Comparison of ENCODE assay signal across 11 cellular contexts in the genomic region with DNA sequence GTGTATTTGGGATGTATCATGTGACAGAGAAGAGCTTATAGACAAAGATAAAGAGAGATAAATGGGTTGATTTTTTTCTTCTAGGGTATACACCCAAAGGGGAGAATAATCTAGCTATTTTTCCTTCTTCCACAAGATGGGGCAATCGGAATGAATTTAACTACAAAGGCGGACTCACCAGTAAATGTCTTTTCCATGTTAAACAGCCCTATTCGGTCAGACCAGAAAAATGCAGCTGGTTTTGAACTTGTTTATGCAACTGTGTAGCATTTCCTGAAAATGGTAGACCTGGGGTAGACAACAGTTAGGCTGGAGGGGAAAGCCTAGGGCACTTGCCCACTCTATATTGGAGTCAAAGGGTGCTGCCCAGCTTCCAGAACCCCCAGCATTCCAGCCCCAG.
A peak's percentile ranks its signal among the peaks of the same experiment; 100 is the strongest.
DNase-seq lines count a peak whose midpoint lies in the region; ATAC-seq, FAIRE-seq and TF ChIP-seq lines count a peak whose summit lies in the region.
"Had no signal": no experiment of that assay in that cellular context is flagged by ENCODE, and none has a peak within 500 bp of the region (broad histone marks: within the 10 kb centered on the region; RNA-seq: fewer than 3 reads in every experiment).

No MANE protein-coding gene starts in this region.

- WGBS in A549 (ENCODE audit: missing lambda C conversion rate): 1% methylated on average over 3 of the region's 3 CpGs

- no peak for TF ChIP-seq EP300 in A549 (IDR thresholded peaks at IDR 0.05)

- CTCF ChIA-PET in A549 (lab: Yijun Ruan, JAX): interaction anchor here (1.0 to 3.1 kb wide), 11 partner anchors 9 to 955 kb away, joined by 3 to 28 read pairs (median 5); no protein-coding TSS in a partner anchor

- no peak for FAIRE-seq in A549 (lab: Jason Lieb, UNC)

- ATAC-seq in A549 (peak in 1 of 2 experiments; percentile 60; a peak in 3 of 6 replicates), HG03439 (IDR thresholded peaks at IDR 0.05; ENCODE audit: unreplicated experiment) (no peak), GM18907 (IDR thresholded peaks at IDR 0.05; ENCODE audit: unreplicated experiment) (no peak), HG03342 (IDR thresholded peaks at IDR 0.05; ENCODE audit: unreplicated experiment) (no peak)

- TF ChIP-seq CTCF in A549 (IDR thresholded peaks at IDR 0.05): peak; percentile 29; the same call in 2 of the 3 replicates

- POLR2A ChIA-PET in A549 (lab: Yijun Ruan, JAX): no interaction called here

- DNase-seq in A549 (ENCODE audit: low read depth in 1 of 2, low spot score in 1 of 2) (peak; percentile 3 to 22), KBM-7 (peak; percentile 15), RPMI8226 (peak; percentile 12), iris pigment epithelial cell (ENCODE audit: low read depth) (peak; percentile 21), NCI-H187 treated with DMSO at 0.1 percent for 48 hours (lab: John Stamatoyannopoulos, UW) (no peak)
- DNase-seq: activated naive CD4-positive, alpha-beta T cell had no signal

- no peak overlapping the region for H3K4me3 ChIP-seq in A549

- no peaks in the 10 kb centered on the region for H3K4me1 ChIP-seq in A549
- H3K4me1 ChIP-seq: Caco-2 had no signal

- H3K9me3 ChIP-seq in A549: no peaks in the 10 kb centered on the region
- H3K9me3 ChIP-seq: Caco-2 had no signal

- in situ Hi-C loops in KBM-7 (cut with MboI; ENCODE audit: low pct_unique_long_range_greater_than_20kb, low sequenced_read_pairs): no loop called here

- peak; percentile 34 to 44; a peak in 2 of 5 replicates for TF ChIP-seq RAD21 in A549 (conservative IDR thresholded peaks at IDR 0.05 in 1 of 2, IDR thresholded peaks at IDR 0.05 in 1 of 2)

- H3K27ac ChIP-seq in A549: no peak overlapping the region
- H3K27ac ChIP-seq: HL-60 had no signal

- no peak for TF ChIP-seq POLR2A in A549 (IDR thresholded peaks at IDR 0.05; ENCODE audit: low read length)

- H3K4me2 ChIP-seq in A549: no peak overlapping the region

TF ChIP-seq in A549, 52 proteins besides CTCF, POLR2A, EP300 and RAD21:
- 0 out of 3 replicates have a peak, but pooled peaks have one; percentile 8 for TF ChIP-seq SMC3 (IDR thresholded peaks at IDR 0.05)
- TF ChIP-seq, protein P1, sequence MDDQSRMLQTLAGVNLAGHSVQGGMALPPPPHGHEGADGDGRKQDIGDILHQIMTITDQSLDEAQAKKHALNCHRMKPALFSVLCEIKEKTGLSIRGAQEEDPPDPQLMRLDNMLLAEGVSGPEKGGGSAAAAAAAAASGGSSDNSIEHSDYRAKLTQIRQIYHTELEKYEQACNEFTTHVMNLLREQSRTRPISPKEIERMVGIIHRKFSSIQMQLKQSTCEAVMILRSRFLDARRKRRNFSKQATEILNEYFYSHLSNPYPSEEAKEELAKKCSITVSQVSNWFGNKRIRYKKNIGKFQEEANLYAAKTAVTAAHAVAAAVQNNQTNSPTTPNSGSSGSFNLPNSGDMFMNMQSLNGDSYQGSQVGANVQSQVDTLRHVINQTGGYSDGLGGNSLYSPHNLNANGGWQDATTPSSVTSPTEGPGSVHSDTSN (IDR thresholded peaks at IDR 0.05): no peak
- TF ChIP-seq CEBPB (IDR thresholded peaks at IDR 0.05): no peak
